1 cellular context compared by ENCODE assay signal in genomic region chr10:119272736-119273135, GRCh38.
TF ChIP-seq lines count a peak whose summit lies in the region.

No MANE protein-coding gene starts in this region.

TF ChIP-seq in HCT116, 20 proteins besides CTCF, POLR2A, EP300 and RAD21 (continued from another document):
- TF ChIP-seq SRF (IDR thresholded peaks at IDR 0.05; ENCODE audit: low read depth), result no peak
- TF ChIP-seq POLR2AphosphoS5 (IDR thresholded peaks at IDR 0.05; ENCODE audit: low read depth, low read length), result no peak
- no peak for TF ChIP-seq SP1 (IDR thresholded peaks at IDR 0.05; ENCODE audit: low read depth)
- no peak for TF ChIP-seq CBX3 (IDR thresholded peaks at IDR 0.05; ENCODE audit: low read depth)
- no peak for TF ChIP-seq EGR1 (IDR thresholded peaks at IDR 0.05; ENCODE audit: low read depth)
- TF ChIP-seq SIN3A (IDR thresholded peaks at IDR 0.05; ENCODE audit: low read depth), result no peak
- TF ChIP-seq EZH2phosphoT487 (IDR thresholded peaks at IDR 0.05; ENCODE audit: borderline replicate concordance), result no peak
- TF ChIP-seq, protein P1, sequence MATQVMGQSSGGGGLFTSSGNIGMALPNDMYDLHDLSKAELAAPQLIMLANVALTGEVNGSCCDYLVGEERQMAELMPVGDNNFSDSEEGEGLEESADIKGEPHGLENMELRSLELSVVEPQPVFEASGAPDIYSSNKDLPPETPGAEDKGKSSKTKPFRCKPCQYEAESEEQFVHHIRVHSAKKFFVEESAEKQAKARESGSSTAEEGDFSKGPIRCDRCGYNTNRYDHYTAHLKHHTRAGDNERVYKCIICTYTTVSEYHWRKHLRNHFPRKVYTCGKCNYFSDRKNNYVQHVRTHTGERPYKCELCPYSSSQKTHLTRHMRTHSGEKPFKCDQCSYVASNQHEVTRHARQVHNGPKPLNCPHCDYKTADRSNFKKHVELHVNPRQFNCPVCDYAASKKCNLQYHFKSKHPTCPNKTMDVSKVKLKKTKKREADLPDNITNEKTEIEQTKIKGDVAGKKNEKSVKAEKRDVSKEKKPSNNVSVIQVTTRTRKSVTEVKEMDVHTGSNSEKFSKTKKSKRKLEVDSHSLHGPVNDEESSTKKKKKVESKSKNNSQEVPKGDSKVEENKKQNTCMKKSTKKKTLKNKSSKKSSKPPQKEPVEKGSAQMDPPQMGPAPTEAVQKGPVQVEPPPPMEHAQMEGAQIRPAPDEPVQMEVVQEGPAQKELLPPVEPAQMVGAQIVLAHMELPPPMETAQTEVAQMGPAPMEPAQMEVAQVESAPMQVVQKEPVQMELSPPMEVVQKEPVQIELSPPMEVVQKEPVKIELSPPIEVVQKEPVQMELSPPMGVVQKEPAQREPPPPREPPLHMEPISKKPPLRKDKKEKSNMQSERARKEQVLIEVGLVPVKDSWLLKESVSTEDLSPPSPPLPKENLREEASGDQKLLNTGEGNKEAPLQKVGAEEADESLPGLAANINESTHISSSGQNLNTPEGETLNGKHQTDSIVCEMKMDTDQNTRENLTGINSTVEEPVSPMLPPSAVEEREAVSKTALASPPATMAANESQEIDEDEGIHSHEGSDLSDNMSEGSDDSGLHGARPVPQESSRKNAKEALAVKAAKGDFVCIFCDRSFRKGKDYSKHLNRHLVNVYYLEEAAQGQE (IDR thresholded peaks at IDR 0.05; ENCODE audit: low read depth), result no peak
- TF ChIP-seq, protein P2, sequence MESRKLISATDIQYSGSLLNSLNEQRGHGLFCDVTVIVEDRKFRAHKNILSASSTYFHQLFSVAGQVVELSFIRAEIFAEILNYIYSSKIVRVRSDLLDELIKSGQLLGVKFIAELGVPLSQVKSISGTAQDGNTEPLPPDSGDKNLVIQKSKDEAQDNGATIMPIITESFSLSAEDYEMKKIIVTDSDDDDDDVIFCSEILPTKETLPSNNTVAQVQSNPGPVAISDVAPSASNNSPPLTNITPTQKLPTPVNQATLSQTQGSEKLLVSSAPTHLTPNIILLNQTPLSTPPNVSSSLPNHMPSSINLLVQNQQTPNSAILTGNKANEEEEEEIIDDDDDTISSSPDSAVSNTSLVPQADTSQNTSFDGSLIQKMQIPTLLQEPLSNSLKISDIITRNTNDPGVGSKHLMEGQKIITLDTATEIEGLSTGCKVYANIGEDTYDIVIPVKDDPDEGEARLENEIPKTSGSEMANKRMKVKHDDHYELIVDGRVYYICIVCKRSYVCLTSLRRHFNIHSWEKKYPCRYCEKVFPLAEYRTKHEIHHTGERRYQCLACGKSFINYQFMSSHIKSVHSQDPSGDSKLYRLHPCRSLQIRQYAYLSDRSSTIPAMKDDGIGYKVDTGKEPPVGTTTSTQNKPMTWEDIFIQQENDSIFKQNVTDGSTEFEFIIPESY (IDR thresholded peaks at IDR 0.05; ENCODE audit: extremely low read depth, insufficient replicate concordance, low read length), result no peak
- no peak for TF ChIP-seq ZFX (IDR thresholded peaks at IDR 0.05)
